Comparison of ENCODE assay signal across 16 cellular contexts in the genomic region with DNA sequence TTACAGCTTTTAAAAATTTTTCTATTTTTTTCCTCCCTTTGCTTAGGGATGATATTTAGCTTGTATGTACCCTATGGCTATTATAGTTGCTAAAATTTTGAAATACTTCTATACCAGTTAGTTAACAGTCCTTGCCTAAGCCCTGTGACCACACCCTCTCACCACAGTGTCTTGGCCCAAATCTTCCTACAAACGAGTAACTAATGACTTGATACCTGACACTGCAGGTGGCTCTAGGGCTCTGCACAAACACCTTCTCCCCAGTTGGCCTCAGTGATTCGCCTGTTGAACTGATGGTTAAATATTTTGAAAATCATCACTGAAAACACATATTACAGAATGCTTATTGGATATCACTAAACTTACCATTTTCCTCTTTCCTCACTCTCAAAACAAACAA.
A peak's percentile ranks its signal among the peaks of the same experiment; 100 is the strongest.
DNase-seq lines count a peak whose midpoint lies in the region; TF ChIP-seq lines count a peak whose summit lies in the region.
"Had no signal": no experiment of that assay in that cellular context is flagged by ENCODE, and none has a peak within 500 bp of the region (broad histone marks: within the 10 kb centered on the region; RNA-seq: fewer than 3 reads in every experiment).

No MANE protein-coding gene starts in this region.

- no peak overlapping the region for H2AK5ac ChIP-seq in mesendoderm (ENCODE audit: low read length)

- H3K36me3 ChIP-seq in H7 (replicated peaks; ENCODE audit: control insufficient read depth, insufficient read depth, low read length) (no peaks in the 10 kb centered on the region), endodermal cell (ENCODE audit: control insufficient read depth, insufficient read depth, low read length) (no peaks in the 10 kb centered on the region), mesendoderm (ENCODE audit: control insufficient read depth, insufficient read depth, low read length) (no peaks in the 10 kb centered on the region)

- H2BK120ac ChIP-seq in mesendoderm (ENCODE audit: low read depth, low read length): no peak overlapping the region

- H3K4me1 ChIP-seq in endodermal cell (ENCODE audit: control insufficient read depth, insufficient read depth, low read length) (peaks cover 11% of the 10 kb centered on the region), mesendoderm (ENCODE audit: control insufficient read depth, low read depth, low read length) (no peaks in the 10 kb centered on the region)

- no peak overlapping the region for H4K8ac ChIP-seq in mesendoderm (ENCODE audit: low read depth, low read length)

- H3K9ac ChIP-seq in endodermal cell (ENCODE audit: extremely low read depth, low read length, poor library complexity, severe bottlenecking) (no peak overlapping the region), mesendoderm (ENCODE audit: low read length) (no peak overlapping the region)

- H3K9me3 Mint-ChIP-seq in endodermal cell: peaks cover 17% of the 10 kb centered on the region

- H3K4ac ChIP-seq in mesendoderm (ENCODE audit: low read depth, low read length): no peak overlapping the region

- no peak overlapping the region for H4K5ac ChIP-seq in mesendoderm (ENCODE audit: low read length)

- H3K27me3 Mint-ChIP-seq in endodermal cell (ENCODE audit: insufficient read depth): no peaks in the 10 kb centered on the region
- H3K27me3 Mint-ChIP-seq: B cell; CD4-positive, alpha-beta T cell had no signal

- H3K27ac ChIP-seq in endodermal cell (ENCODE audit: low read depth, low read length): no peak overlapping the region
- no peak overlapping the region for H3K27ac ChIP-seq in mesendoderm (ENCODE audit: low read depth, low read length)

- H3K9me3 ChIP-seq in endodermal cell (ENCODE audit: control insufficient read depth, low read length): peaks cover 15% of the 10 kb centered on the region

- H3K18ac ChIP-seq in mesendoderm (ENCODE audit: low read length): no peak overlapping the region

- H3K79me1 ChIP-seq in mesendoderm (ENCODE audit: low read length): no peaks in the 10 kb centered on the region

- H3K27me3 ChIP-seq in H7 (ENCODE audit: control insufficient read depth, insufficient read depth, low read length) (no peaks in the 10 kb centered on the region), endodermal cell (ENCODE audit: control insufficient read depth, insufficient read depth, low read length, poor library complexity, severe bottlenecking) (no peaks in the 10 kb centered on the region), mesendoderm (ENCODE audit: insufficient read depth, low read length, poor library complexity) (no peaks in the 10 kb centered on the region)

- no peaks in the 10 kb centered on the region for H3K4me1 Mint-ChIP-seq in endodermal cell
- H3K4me1 Mint-ChIP-seq: B cell had no signal

- H3K4me3 Mint-ChIP-seq in endodermal cell: no peak overlapping the region
- H3K4me3 Mint-ChIP-seq: B cell; CD4-positive, alpha-beta T cell; HFFc6 had no signal

- H3K36me3 Mint-ChIP-seq in endodermal cell (ENCODE audit: low read depth): peaks cover 3% of the 10 kb centered on the region

- no peak overlapping the region for H3K4me3 ChIP-seq in H7 (ENCODE audit: insufficient read depth, low read depth, low read length)
- H3K4me3 ChIP-seq in endodermal cell (ENCODE audit: low read length): no peak overlapping the region
- no peak overlapping the region for H3K4me3 ChIP-seq in mesendoderm (ENCODE audit: low read length)

- H2BK15ac ChIP-seq in mesendoderm (replicated peaks; ENCODE audit: low read depth): no peak overlapping the region

- H2BK5ac ChIP-seq in mesendoderm (ENCODE audit: low read length): no peak overlapping the region

- TF ChIP-seq CTCF in endodermal cell (conservative IDR thresholded peaks at IDR 0.05): no peak

- 48% methylated on average over 2 of the region's 2 CpGs; no CpG with 5 or more reads in 1 of the 2 experiments for WGBS in endodermal cell (ENCODE audit: insufficient coverage in 1 of 2, insufficient read length in 1 of 2), 2 experiments
- WGBS in mesendoderm (ENCODE audit: extremely low coverage, insufficient coverage, low lambda C conversion rate): no CpG with 5 or more reads among the region's 2 CpGs

- H3K27ac Mint-ChIP-seq in endodermal cell: no peak overlapping the region
- H3K27ac Mint-ChIP-seq: B cell; CD4-positive, alpha-beta T cell; HFFc6 had no signal

- H3K23ac ChIP-seq in mesendoderm (ENCODE audit: low read length): no peak overlapping the region

- no peak overlapping the region for H3K4me2 ChIP-seq in mesendoderm (ENCODE audit: low read length)

- no peak overlapping the region for H3K56ac ChIP-seq in mesendoderm (ENCODE audit: low read length)

- H3K79me2 ChIP-seq in mesendoderm (ENCODE audit: control insufficient read depth, insufficient read depth, low read length): no peaks in the 10 kb centered on the region

- DNase-seq in H7 (peak; percentile 1), NCI-H69 (lab: John Stamatoyannopoulos, UW) (peak; percentile 53), endodermal cell (peak; percentile 65), mesendoderm (peak; percentile 30), cerebellar nuclear complex (lab: John Stamatoyannopoulos, UW) (no peak), cerebellum (ENCODE audit: low spot score) (no peak), NCI-H1436 (lab: John Stamatoyannopoulos, UW) (no peak)
- DNase-seq: C1 segment of cervical spinal cord; CD4-positive, alpha-beta T cell; COR-L47; DMS153; DMS79 treated with DMSO at 0.1 percent for 48 hours; EL; HCEC 1CT; HFFc6 had no signal

Comparison
In these comparisons a context has a peak if more than half of its experiments do, and no peak if none do; other contexts are left out.
1. DNase-seq: peak in H7 (single experiment), NCI-H69 (single experiment), endodermal cell (single experiment) and mesendoderm (single experiment); none in cerebellar nuclear complex (0 of 2), cerebellum (single experiment) and NCI-H1436 (single experiment).